8 cellular contexts compared by ENCODE assay signal in the genomic region with DNA sequence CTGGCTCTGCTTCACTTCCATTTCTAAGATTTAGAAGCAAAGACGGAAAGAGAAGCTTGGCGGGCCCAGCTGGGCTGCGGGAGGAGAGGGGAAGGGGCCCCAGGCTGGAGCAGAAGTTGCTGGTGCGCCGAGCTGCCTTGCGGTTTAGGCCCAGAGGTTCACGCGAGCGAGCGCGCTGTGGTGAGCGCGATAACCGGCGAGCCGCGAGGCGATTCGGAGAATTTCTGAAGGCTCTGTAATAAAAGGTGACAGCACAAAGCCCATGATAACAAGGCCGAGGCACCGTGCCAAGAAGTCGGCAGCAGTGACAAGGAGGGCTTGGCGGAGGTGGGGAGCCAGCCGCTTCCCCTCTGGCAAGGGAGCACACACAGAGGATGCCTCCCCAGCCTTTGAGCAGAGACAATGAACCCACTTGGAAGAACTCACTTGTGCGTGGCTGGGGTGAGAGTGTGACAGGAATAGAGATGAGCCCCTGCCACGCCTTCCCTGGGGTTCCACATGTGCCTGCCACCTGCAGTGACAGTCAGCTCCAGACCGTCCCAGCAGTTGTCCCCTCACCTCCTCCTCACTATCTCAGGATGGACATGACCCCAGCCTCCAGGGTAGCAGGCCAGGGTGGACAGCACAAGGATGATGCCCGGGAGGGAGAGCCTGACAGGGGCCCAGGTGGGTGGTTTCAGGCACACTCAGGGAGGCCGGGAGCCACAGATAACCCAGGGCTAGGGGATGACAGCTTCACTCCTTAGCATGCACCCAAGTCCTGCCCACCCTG.
DNase-seq lines count a peak whose midpoint lies in the region; ATAC-seq and TF ChIP-seq lines count a peak whose summit lies in the region.

No MANE protein-coding gene starts in this region.

- H3K36me3 Mint-ChIP-seq in chondrocyte (ENCODE audit: low read depth) = peaks cover 3% of the 10 kb centered on the region

- H3K4me3 Mint-ChIP-seq in chondrocyte (ENCODE audit: unreplicated experiment) = no peak overlapping the region

- DNase-seq in MV-4-11 (lab: John Stamatoyannopoulos, UW) (peak; percentile 85), head of caudate nucleus (peak in 34 of 42 donors; percentile 8 to 58 (median 22)), chondrocyte (ENCODE audit: low spot score) (no peak), NCI-H526 treated with DMSO at 0.1 percent for 48 hours (lab: John Stamatoyannopoulos, UW) (no peak)
- DNase-seq in activated CD4-positive, alpha-beta T cell treated with anti-CD3 and anti-CD28 coated beads for 1 hour = peak; percentile 37
- DNase-seq in stimulated activated CD8-positive, alpha-beta memory T cell treated with anti-CD3 and anti-CD28 coated beads, Interleukin-4, amount 100 ng/mL, for 24 hours (ENCODE audit: low read depth) = peak; percentile 39

- H3K9me3 Mint-ChIP-seq in chondrocyte (ENCODE audit: low read depth) = no peaks in the 10 kb centered on the region

- no peak for TF ChIP-seq CTCF in chondrocyte (IDR thresholded peaks at IDR 0.05)

- no peak for ATAC-seq in HG02938 (IDR thresholded peaks at IDR 0.05; ENCODE audit: unreplicated experiment)
- no peak for ATAC-seq in HG03457 (IDR thresholded peaks at IDR 0.05; ENCODE audit: unreplicated experiment)

- no peak overlapping the region for H3K27ac Mint-ChIP-seq in chondrocyte (ENCODE audit: unreplicated experiment)

- peaks cover 57% of the 10 kb centered on the region for H3K27me3 Mint-ChIP-seq in chondrocyte (ENCODE audit: low read depth)

- intact Hi-C loops in head of caudate nucleus (cut with DNase I) = no loop called here

- H3K4me1 Mint-ChIP-seq in chondrocyte (ENCODE audit: low read depth) = no peaks in the 10 kb centered on the region

Comparison
In these comparisons a context has a peak if more than half of its experiments do, and no peak if none do; other contexts are left out.
1. DNase-seq: peak in MV-4-11 (single experiment), activated CD4-positive, alpha-beta T cell treated with anti-CD3 and anti-CD28 coated beads for 1 hour (single experiment), head of caudate nucleus (34 of 42) and stimulated activated CD8-positive, alpha-beta memory T cell treated with anti-CD3 and anti-CD28 coated beads, Interleukin-4, amount 100 ng/mL, for 24 hours (single experiment); none in chondrocyte (single experiment) and NCI-H526 treated with DMSO at 0.1 percent for 48 hours (single experiment).